In genomic region chr13:40190656-40191100, GRCh38 we compare ENCODE assay signal across 8 cellular contexts.
DNase-seq lines count a peak whose midpoint lies in the region; ATAC-seq and TF ChIP-seq lines count a peak whose summit lies in the region.

No MANE protein-coding gene starts in this region.

- ATAC-seq in HG02678 (IDR thresholded peaks at IDR 0.05; ENCODE audit: unreplicated experiment) (peak; percentile 81), GM18870 (IDR thresholded peaks at IDR 0.05; ENCODE audit: unreplicated experiment) (no peak)

- H3K27ac ChIP-seq in layer of hippocampus (ENCODE audit: low read depth, low read length): peak overlapping the region; percentile 97

- intact Hi-C loops in MCF 10A (cut with micrococcal nuclease): no loop called here

- peaks cover 23% of the 10 kb centered on the region for H3K4me1 Mint-ChIP-seq in MCF 10A (ENCODE audit: insufficient read depth, unreplicated experiment)

- CTCF ChIA-PET in MCF 10A (lab: Yijun Ruan, JAX): interaction anchor here (0.6 to 2.0 kb wide), 8 partner anchors 9 to 492 kb away, joined by 3 to 4 read pairs (median 3); no protein-coding TSS in a partner anchor

- BruUV-seq in MCF 10A (replicated peaks; lab: Mats Ljungman, UMichigan): no TSS peak

- TF ChIP-seq CTCF in BE2C (IDR thresholded peaks at IDR 0.05; ENCODE audit: low read depth, low read length) (no peak), MCF 10A (IDR thresholded peaks at IDR 0.05; ENCODE audit: unreplicated experiment) (no peak)

- H3K4me1 ChIP-seq in BE2C: no peaks in the 10 kb centered on the region; the same call in 1 of the 2 replicates

- H3K36me3 Mint-ChIP-seq in MCF 10A (ENCODE audit: insufficient read depth, unreplicated experiment): peaks cover 16% of the 10 kb centered on the region

- peak overlapping the region; percentile 10 for H3K4me3 Mint-ChIP-seq in MCF 10A (ENCODE audit: unreplicated experiment)

- H3K27me3 Mint-ChIP-seq in MCF 10A (ENCODE audit: insufficient read depth, unreplicated experiment): no peaks in the 10 kb centered on the region

- POLR2A ChIA-PET in MCF 10A (lab: Yijun Ruan, JAX): interaction anchor here (0.5 to 4.0 kb wide), 23 partner anchors 8 to 730 kb away, joined by 3 to 23 read pairs (median 5); no protein-coding TSS in a partner anchor

- no peaks in the 10 kb centered on the region for H3K27me3 ChIP-seq in BE2C
- H3K27me3 ChIP-seq in layer of hippocampus (ENCODE audit: control insufficient read depth, insufficient read depth, low read length): no peaks in the 10 kb centered on the region

- peak overlapping the region; percentile 70 for H3K27ac Mint-ChIP-seq in MCF 10A (ENCODE audit: low read depth, unreplicated experiment)

- H3K36me3 ChIP-seq in BE2C: no peaks in the 10 kb centered on the region

- H3K9me3 Mint-ChIP-seq in MCF 10A (ENCODE audit: unreplicated experiment): no peaks in the 10 kb centered on the region

- no peaks in the 10 kb centered on the region for H3K9me3 ChIP-seq in BE2C

- peak; percentile 33 for DNase-seq in BE2C
- peak; percentile 56 for DNase-seq in T-helper 22 cell (ENCODE audit: low read depth)
- peak; percentile 78 for DNase-seq in MCF 10A (ENCODE audit: unreplicated experiment)
- peak; percentile 48 to 57 for DNase-seq in stimulated activated CD4-positive, alpha-beta T cell treated with anti-CD3 and anti-CD28 coated beads, Interleukin-15, amount 100 ng/mL, for 48 hours (ENCODE audit: low read depth in 2 of 2)
- no peak for DNase-seq in HuH-7 (ENCODE audit: low spot score)

- H3K4me3 ChIP-seq in BE2C (ENCODE audit: low read depth, low read length): no peak overlapping the region
